ENCODE assay signal across 21 cellular contexts in genomic region chr13:38787550-38787949, GRCh38.
"Had no signal": no experiment of that assay in that cellular context is flagged by ENCODE, and none has a peak within 500 bp of the region (broad histone marks: within the 10 kb centered on the region; RNA-seq: fewer than 3 reads in every experiment).

No MANE protein-coding gene starts in this region.

- ATAC-seq: left lobe of liver; natural killer cell; sciatic nerve; stimulated activated memory B cell treated with anti-CD40 and anti-IgM and Interleukin-4, amounts not matched to agents 10 μg/mL and 1 μg/mL and 100 μg/mL, for 72 hours; stimulated activated naive CD8-positive, alpha-beta T cell treated with anti-CD3 and anti-CD28 coated beads, Interleukin-15, Interleukin-2, amounts not matched to agents 100 U/mL and 50 U/mL, for 24 hours had no signal

- FAIRE-seq: keratinocyte had no signal

- DNase-seq: dermis blood vessel endothelial cell; effector memory CD4-positive, alpha-beta T cell; erythroblast; esophagus squamous epithelium; foreskin melanocyte; natural killer cell; spleen; stimulated activated CD4-positive, alpha-beta T cell treated with anti-CD3 and anti-CD28 coated beads, Interleukin-4, amount 100 ng/mL, for 4 hours; stimulated activated naive CD8-positive, alpha-beta T cell treated with anti-CD3 and anti-CD28 coated beads, Interleukin-15, Interleukin-2, amounts not matched to agents 100 U/mL and 50 U/mL, for 24 hours; substantia nigra; testis; tibial artery had no signal

- H3K27ac ChIP-seq: coronary artery, esophagus squamous epithelium, neutrophil, parathyroid adenoma, right atrium auricular region, spleen, testis, tibial artery had no signal

- H3K36me3 ChIP-seq: esophagus squamous epithelium, neutrophil, right atrium auricular region, spleen, tibial artery had no signal

- H3K4me1 ChIP-seq: esophagus squamous epithelium, parathyroid adenoma, right atrium auricular region, spleen, testis, tibial artery had no signal

- H3K4me3 ChIP-seq: coronary artery, esophagus squamous epithelium, lung, right atrium auricular region, spleen, testis, tibial artery had no signal

- H3K9me3 ChIP-seq: esophagus squamous epithelium, neutrophil, right atrium auricular region, spleen, testis, tibial artery had no signal

- H3K27me3 ChIP-seq: esophagus squamous epithelium, neutrophil, right atrium auricular region, spleen, testis, tibial artery had no signal
